In the genomic region with DNA sequence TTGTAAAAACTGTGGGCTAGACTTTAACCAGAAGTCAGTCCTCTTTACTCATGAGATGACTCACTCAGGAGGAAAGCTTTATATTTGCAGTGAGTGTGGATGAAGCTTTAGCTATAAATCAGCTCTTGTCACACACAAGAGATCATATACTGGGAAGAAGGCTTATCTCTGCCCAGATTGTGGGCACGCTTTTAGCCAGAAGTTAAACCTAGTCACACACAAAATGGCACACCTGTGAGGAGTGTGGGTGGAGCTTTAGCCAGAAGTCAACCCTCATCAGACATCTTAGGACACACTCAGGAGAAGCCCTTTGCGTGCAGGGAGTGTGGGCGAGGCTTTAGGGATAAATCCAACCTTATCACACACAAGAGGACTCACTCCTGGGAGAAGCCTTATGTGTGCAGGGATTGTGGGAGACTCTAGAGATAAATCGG, we compare ENCODE assay signal across 15 cellular contexts.
DNase-seq lines count a peak whose midpoint lies in the region; ATAC-seq and TF ChIP-seq lines count a peak whose summit lies in the region.
"Had no signal": no experiment of that assay in that cellular context is flagged by ENCODE, and none has a peak within 500 bp of the region (broad histone marks: within the 10 kb centered on the region; RNA-seq: fewer than 3 reads in every experiment).

No MANE protein-coding gene starts in this region.

- H3K79me2 ChIP-seq in GM23248 (ENCODE audit: insufficient read depth), result no peaks in the 10 kb centered on the region
- H3K79me2 ChIP-seq in fibroblast of lung (ENCODE audit: control insufficient read depth, insufficient read depth, low read length), result no peaks in the 10 kb centered on the region
- no peaks in the 10 kb centered on the region for H3K79me2 ChIP-seq in smooth muscle cell (ENCODE audit: low read depth)

- H4K20me1 ChIP-seq in GM23248 (ENCODE audit: insufficient read depth), result no peaks in the 10 kb centered on the region
- H4K20me1 ChIP-seq in fibroblast of lung (ENCODE audit: control insufficient read depth, extremely low read depth, insufficient read depth, low read length), result no peaks in the 10 kb centered on the region
- no peaks in the 10 kb centered on the region for H4K20me1 ChIP-seq in smooth muscle cell (ENCODE audit: low read depth)

- in situ Hi-C loops in GM23248 (cut with MboI), result no loop called here

- WGBS in GM23248 (ENCODE audit: low coverage in 1 of 2, low lambda C conversion rate in 2 of 2, missing lambda C conversion rate in 2 of 2), 2 experiments, result 75 to 77% methylated on average over 4 of the region's 4 CpGs
- WGBS in smooth muscle cell (ENCODE audit: low lambda C conversion rate), result 11% methylated on average over 4 of the region's 4 CpGs

- H3K9me3 ChIP-seq in GM23248 (ENCODE audit: low read depth) (no peaks in the 10 kb centered on the region), fibroblast of lung (ENCODE audit: control insufficient read depth, insufficient read depth, low read depth, low read length) (no peaks in the 10 kb centered on the region), smooth muscle cell (replicated peaks; ENCODE audit: low read depth) (no peaks in the 10 kb centered on the region)

- H3K4me3 ChIP-seq in GM23248 (no peak overlapping the region), fibroblast of lung (replicated peaks in 1 of 4; ENCODE audit: control extremely low read depth in 1 of 4, insufficient read depth in 1 of 4, low read depth in 3 of 4, low read length in 4 of 4) (no peak overlapping the region), smooth muscle cell (no peak overlapping the region)
- H3K4me3 ChIP-seq: left ventricle myocardium inferior had no signal

- H3K36me3 ChIP-seq in GM23248 (ENCODE audit: low read depth), result no peaks in the 10 kb centered on the region
- H3K36me3 ChIP-seq in fibroblast of lung (ENCODE audit: control insufficient read depth, insufficient read depth, low read length), result no peaks in the 10 kb centered on the region
- no peaks in the 10 kb centered on the region for H3K36me3 ChIP-seq in smooth muscle cell (ENCODE audit: low read depth)
- H3K36me3 ChIP-seq: left ventricle myocardium inferior had no signal

- H3K27me3 ChIP-seq in GM23248 (replicated peaks; ENCODE audit: insufficient read depth) (no peaks in the 10 kb centered on the region), fibroblast of lung (ENCODE audit: control insufficient read depth, insufficient read depth, low read length) (no peaks in the 10 kb centered on the region), smooth muscle cell (ENCODE audit: low read depth) (no peaks in the 10 kb centered on the region)

- no peak overlapping the region for H3K27ac ChIP-seq in GM23248
- H3K27ac ChIP-seq in RWPE1, result no peak overlapping the region
- no peak overlapping the region for H3K27ac ChIP-seq in fibroblast of lung (ENCODE audit: insufficient read depth, low read length)
- peak overlapping the region; percentile 87 for H3K27ac ChIP-seq in smooth muscle cell (ENCODE audit: low read depth)
- H3K27ac ChIP-seq: left ventricle myocardium inferior had no signal

- peak; percentile 67 for DNase-seq in GM23248
- DNase-seq in RWPE1 (ENCODE audit: low spot score), result peak; percentile 42
- peak; percentile 55 to 90 for DNase-seq in fibroblast of lung (ENCODE audit: low read depth in 2 of 2)
- DNase-seq in smooth muscle cell (lab: John Stamatoyannopoulos, UW; ENCODE audit: unreplicated experiment), result peak; percentile 23
- no peak for DNase-seq in NCI-H510A (lab: John Stamatoyannopoulos, UW)
- no peak for DNase-seq in UCSD-AML1 (lab: John Stamatoyannopoulos, UW; ENCODE audit: unreplicated experiment)
- DNase-seq in T-helper 2 cell, result no peak
- DNase-seq: activated CD8-positive, alpha-beta T cell treated with anti-CD3 and anti-CD28 coated beads, Interleukin-2, amount 10 ng/mL, durations not matched to agents 7 days and 5 days; activated gamma-delta T cell treated with Interleukin-2 at 50 U/mL for 16 hours; CD8-positive, alpha-beta memory T cell; cortex of kidney; H7; left ventricle myocardium inferior; NCI-H2081 treated with DMSO at 0.1 percent for 48 hours had no signal

- H3F3A ChIP-seq in GM23248 (ENCODE audit: insufficient read depth) (peaks cover 9% of the 10 kb centered on the region; the same call in 1 of the 2 replicates), smooth muscle cell (ENCODE audit: low read depth) (peaks cover 6% of the 10 kb centered on the region)

- peak overlapping the region; percentile 19 for H3K4me2 ChIP-seq in GM23248 (ENCODE audit: unreplicated experiment)
- H3K4me2 ChIP-seq in fibroblast of lung (ENCODE audit: extremely low read depth, insufficient read depth, low read length), result no peak overlapping the region
- peak overlapping the region; percentile 59 for H3K4me2 ChIP-seq in smooth muscle cell

- CTCF ChIA-PET in RWPE1 (lab: Yijun Ruan, JAX), result no interaction called here

- H3K9ac ChIP-seq in GM23248, result no peak overlapping the region
- H3K9ac ChIP-seq in fibroblast of lung (ENCODE audit: insufficient read depth, low read length), result no peak overlapping the region
- H3K9ac ChIP-seq in smooth muscle cell (ENCODE audit: low read depth), result peak overlapping the region; percentile 23

- no peak for ATAC-seq in GM19463 (IDR thresholded peaks at IDR 0.05; ENCODE audit: unreplicated experiment)
- ATAC-seq: activated CD8-positive, alpha-beta T cell treated with anti-CD3 and anti-CD28 coated beads, Interleukin-2, amount 10 ng/mL, durations not matched to agents 7 days and 5 days had no signal

- no peaks in the 10 kb centered on the region for H3K9me2 ChIP-seq in GM23248 (ENCODE audit: insufficient read depth)

- H3K4me1 ChIP-seq in GM23248 (ENCODE audit: insufficient read depth), result peaks cover 10% of the 10 kb centered on the region
- H3K4me1 ChIP-seq in fibroblast of lung (ENCODE audit: control insufficient read depth, extremely low read depth, insufficient read depth, low read length), result no peaks in the 10 kb centered on the region
- H3K4me1 ChIP-seq in smooth muscle cell (ENCODE audit: low read depth), result peaks cover 4% of the 10 kb centered on the region
- H3K4me1 ChIP-seq: left ventricle myocardium inferior had no signal

- H2AFZ ChIP-seq in GM23248 (peak overlapping the region; percentile 41), fibroblast of lung (ENCODE audit: low read length) (no peak overlapping the region), smooth muscle cell (ENCODE audit: low read depth) (no peak overlapping the region)

- POLR2A ChIA-PET in RWPE1 (lab: Yijun Ruan, JAX; ENCODE audit: low non-redundant PET), result no interaction called here

- TF ChIP-seq CTCF in RWPE1 (conservative IDR thresholded peaks at IDR 0.05; ENCODE audit: low read depth), result no peak
- no peak for TF ChIP-seq CTCF in fibroblast of lung (conservative IDR thresholded peaks at IDR 0.05 in 1 of 2, IDR thresholded peaks at IDR 0.05 in 1 of 2; ENCODE audit: low read depth in 1 of 2, low read length in 2 of 2)
- no peak for TF ChIP-seq CTCF in smooth muscle cell (IDR thresholded peaks at IDR 0.05; ENCODE audit: borderline replicate concordance, insufficient read depth, poor library complexity, severe bottlenecking)

Comparison
In these comparisons a context has a peak if more than half of its experiments do, and no peak if none do; other contexts are left out.
1. DNase-seq: peak in GM23248 (single experiment), RWPE1 (single experiment), fibroblast of lung (2 of 2) and smooth muscle cell (single experiment); none in NCI-H510A (single experiment), UCSD-AML1 (single experiment) and T-helper 2 cell (0 of 5).